ENCODE assay signal across 17 cellular contexts in genomic region chr5:56361398-56361797, GRCh38.
DNase-seq lines count a peak whose midpoint lies in the region; ATAC-seq and TF ChIP-seq lines count a peak whose summit lies in the region.
"Had no signal": no experiment of that assay in that cellular context is flagged by ENCODE, and none has a peak within 500 bp of the region (broad histone marks: within the 10 kb centered on the region; RNA-seq: fewer than 3 reads in every experiment).

No MANE protein-coding gene starts in this region.

- H3K4me3 ChIP-seq in BLaER1 treated with 17β-estradiol and CSF1 and Interleukin-3, amounts not matched to agents 10 nM and 100 nM = no peak overlapping the region
- H3K4me3 ChIP-seq in dorsolateral prefrontal cortex = no peak overlapping the region
- H3K4me3 ChIP-seq: HAP-1 had no signal

- H3K27ac ChIP-seq in BLaER1 treated with 17β-estradiol and CSF1 and Interleukin-3, amounts not matched to agents 10 nM and 100 nM = peak overlapping the region in 3 of 11 experiments; percentile 3 to 67 (median 18); a peak in 4 of 22 replicates
- no peak overlapping the region for H3K27ac ChIP-seq in dorsolateral prefrontal cortex

- ATAC-seq in memory B cell (ENCODE audit: low read depth) (no peak), HG03135 (IDR thresholded peaks at IDR 0.05; ENCODE audit: unreplicated experiment) (no peak)

- H3K4me1 Mint-ChIP-seq in memory B cell (peaks cover 8% of the 10 kb centered on the region), nephron progenitor cell (peaks cover 37% of the 10 kb centered on the region)
- H3K4me1 Mint-ChIP-seq: CD8-positive, alpha-beta memory T cell had no signal

- peaks cover 22 to 62% (median 49%) of the 10 kb centered on the region in 11 experiments; a peak in 21 of 22 replicates for H3K9me3 ChIP-seq in BLaER1 treated with 17β-estradiol and CSF1 and Interleukin-3, amounts not matched to agents 10 nM and 100 nM (replicated peaks in 1 of 11)
- H3K9me3 ChIP-seq: HAP-1 had no signal

- peaks cover 0 to 3% (median 0%) of the 10 kb centered on the region in 11 experiments; a peak in 1 of 22 replicates for H3K36me3 ChIP-seq in BLaER1 treated with 17β-estradiol and CSF1 and Interleukin-3, amounts not matched to agents 10 nM and 100 nM
- H3K36me3 ChIP-seq: HAP-1 had no signal

- no peaks in the 10 kb centered on the region for H3K27me3 Mint-ChIP-seq in memory B cell
- peaks cover 6% of the 10 kb centered on the region for H3K27me3 Mint-ChIP-seq in nephron progenitor cell (ENCODE audit: low read depth, poor library complexity)
- H3K27me3 Mint-ChIP-seq: CD4-positive, alpha-beta T cell had no signal

- no peaks in the 10 kb centered on the region for H3K36me3 Mint-ChIP-seq in memory B cell
- peaks cover 10% of the 10 kb centered on the region for H3K36me3 Mint-ChIP-seq in nephron progenitor cell (ENCODE audit: low read depth)
- H3K36me3 Mint-ChIP-seq: CD14-positive monocyte; CD8-positive, alpha-beta memory T cell had no signal

- H3K4me2 ChIP-seq in BLaER1 treated with 17β-estradiol and CSF1 and Interleukin-3, amounts not matched to agents 10 nM and 100 nM = peak overlapping the region; percentile 24 to 90 (median 66); a peak in 18 of 22 replicates

- peak overlapping the region; percentile 45 for H3K27ac Mint-ChIP-seq in memory B cell
- H3K27ac Mint-ChIP-seq in nephron progenitor cell = peak overlapping the region; percentile 55
- H3K27ac Mint-ChIP-seq: CD14-positive monocyte; CD4-positive, alpha-beta T cell; CD8-positive, alpha-beta memory T cell; HFFc6 had no signal

- no peak overlapping the region for H3K9ac ChIP-seq in BLaER1 treated with 17β-estradiol and CSF1 and Interleukin-3, amounts not matched to agents 10 nM and 100 nM

- peak; percentile 79 for DNase-seq in amniotic epithelial cell (ENCODE audit: low read depth)
- DNase-seq in memory B cell (ENCODE audit: low spot score in 2 of 2) = no peak
- DNase-seq in nephron progenitor cell = no peak
- DNase-seq in NCI-H82 (lab: John Stamatoyannopoulos, UW) = no peak
- DNase-seq in dorsolateral prefrontal cortex = no peak
- no peak for DNase-seq in ecto neural progenitor cell (ENCODE audit: low spot score)
- DNase-seq: CD4-positive, alpha-beta T cell; CD8-positive, alpha-beta memory T cell; DMS53; DMS79 treated with DMSO at 0.1 percent for 48 hours; GF-D8; GOT3; HFFc6 had no signal

- H3K4me3 Mint-ChIP-seq in memory B cell (no peak overlapping the region), nephron progenitor cell (no peak overlapping the region)
- H3K4me3 Mint-ChIP-seq: CD4-positive, alpha-beta T cell; CD8-positive, alpha-beta memory T cell; HFFc6 had no signal

- H4K20me1 ChIP-seq in BLaER1 treated with 17β-estradiol and CSF1 and Interleukin-3, amounts not matched to agents 10 nM and 100 nM = no peaks in the 10 kb centered on the region

- H3K4me1 ChIP-seq in BLaER1 treated with 17β-estradiol and CSF1 and Interleukin-3, amounts not matched to agents 10 nM and 100 nM = peaks cover 39 to 57% (median 52%) of the 10 kb centered on the region in 10 experiments

- H3K9me3 Mint-ChIP-seq in memory B cell = peaks cover 2% of the 10 kb centered on the region
- H3K9me3 Mint-ChIP-seq in nephron progenitor cell = peaks cover 29% of the 10 kb centered on the region
- H3K9me3 Mint-ChIP-seq: CD4-positive, alpha-beta T cell; CD8-positive, alpha-beta memory T cell; HFFc6 had no signal

- intact Hi-C loops in dorsolateral prefrontal cortex (cut with DNase I) = no loop called here

- TF ChIP-seq CTCF in nephron progenitor cell (IDR thresholded peaks at IDR 0.05) (no peak), dorsolateral prefrontal cortex (IDR thresholded peaks at IDR 0.05 in 54 of 56, conservative IDR thresholded peaks at IDR 0.05 in 2 of 56; ENCODE audit: low read depth in 1 of 56, partially characterized antibody in 56 of 56) (no peak)

- H3K27me3 ChIP-seq in BLaER1 treated with 17β-estradiol and CSF1 and Interleukin-3, amounts not matched to agents 10 nM and 100 nM = no peaks in the 10 kb centered on the region; a peak in 1 of 22 replicates
- H3K27me3 ChIP-seq in dorsolateral prefrontal cortex = no peaks in the 10 kb centered on the region
